ENCODE assay signal across 15 cellular contexts in the genomic region with DNA sequence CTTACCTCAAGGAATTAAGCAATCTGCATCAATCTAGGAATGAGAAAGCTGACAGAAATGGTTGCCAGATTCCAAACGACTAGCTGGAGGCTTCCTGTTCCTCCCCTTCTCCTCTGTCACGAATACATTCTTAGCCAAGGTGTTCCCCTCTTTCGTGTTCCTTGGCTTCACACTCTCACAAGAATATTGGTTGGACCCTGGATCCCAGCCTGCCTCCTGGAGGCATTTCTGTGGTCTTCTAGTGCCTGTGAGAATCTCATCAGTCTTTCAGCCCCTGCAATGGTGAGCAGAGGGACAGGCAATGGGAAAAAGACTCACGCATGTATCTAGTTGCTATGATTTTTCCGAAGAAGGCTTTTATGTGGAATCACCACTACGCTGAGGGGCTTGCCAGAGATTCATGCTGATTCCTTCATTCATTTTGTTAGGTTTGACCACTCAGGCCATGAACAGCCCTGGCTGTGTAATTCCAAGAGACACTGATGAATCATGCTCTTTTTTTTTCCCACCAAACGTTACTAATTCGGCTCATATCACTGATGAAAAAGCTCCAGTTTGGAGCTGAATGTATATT. TPM values are rescaled to one million over a fixed set of nuclear protein-coding genes. Genes with fewer than 3 reads are reported as not detected.
DNase-seq lines count a peak whose midpoint lies in the region; ATAC-seq and TF ChIP-seq lines count a peak whose summit lies in the region.
"Had no signal": no experiment of that assay in that cellular context is flagged by ENCODE, and none has a peak within 500 bp of the region (broad histone marks: within the 10 kb centered on the region; RNA-seq: fewer than 3 reads in every experiment).

No MANE protein-coding gene starts in this region.

- H3K56ac ChIP-seq in IMR-90 (ENCODE audit: extremely low read depth, insufficient read depth, low read length) (no peak overlapping the region), mesendoderm (ENCODE audit: low read length) (peak overlapping the region; percentile 90)

- H2BK5ac ChIP-seq in IMR-90 (ENCODE audit: low read depth, low read length, poor library complexity, severe bottlenecking) (peak overlapping the region; percentile 80), mesendoderm (ENCODE audit: low read length) (peak overlapping the region; percentile 65)

- 0 out of 2 replicates have a peak overlapping the region, but pooled peaks have one; percentile 38 for H3K9ac ChIP-seq in IMR-90 (ENCODE audit: low read depth, low read length)
- peak overlapping the region; percentile 26 for H3K9ac ChIP-seq in mesendoderm (ENCODE audit: low read length)

- H3K14ac ChIP-seq in IMR-90 (replicated peaks; ENCODE audit: low read depth, low read length): peak overlapping the region; percentile 92

- H4K20me1 ChIP-seq in IMR-90 (ENCODE audit: insufficient read depth, low read length): peaks cover 3% of the 10 kb centered on the region; the same call in 1 of the 2 replicates

- in situ Hi-C loops in IMR-90 (cut with MboI; ENCODE audit: low sequenced_read_pairs): no loop called here

- POLR2A ChIA-PET in IMR-90 (lab: Charles Lee; ENCODE audit: unreplicated experiment) (interaction anchor here (0.6 kb wide), 1 partner anchor 139 kb away, joined by 3 read pairs; no protein-coding TSS in a partner anchor), MCF 10A (lab: Yijun Ruan, JAX) (interaction anchor here (0.6 to 11.6 kb wide), 21 partner anchors 8 to 262 kb away, joined by 3 to 132 read pairs (median 5); no protein-coding TSS in a partner anchor)
- POLR2A ChIA-PET in naive thymus-derived CD8-positive, alpha-beta T cell (lab: Charles Lee): no interaction called here

- no peaks in the 10 kb centered on the region for H3K9me3 ChIP-seq in IMR-90 (ENCODE audit: control insufficient read depth, insufficient read depth, low read length)
- H3K9me3 ChIP-seq: esophagus muscularis mucosa had no signal

- DNase-seq in AG20443 (ENCODE audit: low spot score): peak; percentile 32
- DNase-seq in IMR-90: peak; percentile 83
- DNase-seq in MCF 10A (ENCODE audit: unreplicated experiment): peak; percentile 31
- DNase-seq in mesendoderm: peak; percentile 60
- DNase-seq in Right ventricle myocardium superior: no peak
- no peak for DNase-seq in GM10266 (ENCODE audit: extremely low spot score)
- no peak for DNase-seq in naive thymus-derived CD8-positive, alpha-beta T cell
- DNase-seq: activated B cell treated with CpG ODN at 0.5 μM for 24 hours; activated naive CD8-positive, alpha-beta T cell treated with anti-CD3 and anti-CD28 coated beads, Interleukin-2, amount 10 ng/mL, durations not matched to agents 7 days and 5 days; activated T-cell treated with anti-CD3 and anti-CD28 coated beads for 4 hours; MV-4-11; occipital lobe had no signal

- no TSS peak for BruUV-seq in IMR-90 (replicated peaks; lab: Mats Ljungman, UMichigan)
- BruUV-seq in MCF 10A (replicated peaks; lab: Mats Ljungman, UMichigan): no TSS peak

- H2BK15ac ChIP-seq in IMR-90 (ENCODE audit: low read depth, low read length): peak overlapping the region; percentile 90; the same call in 2 of the 3 replicates
- H2BK15ac ChIP-seq in mesendoderm (replicated peaks; ENCODE audit: low read depth): no peak overlapping the region

- peak overlapping the region; percentile 17 to 22; a peak in 2 of 4 replicates for H4K8ac ChIP-seq in IMR-90 (ENCODE audit: low read depth in 2 of 2, low read length in 2 of 2)
- no peak overlapping the region for H4K8ac ChIP-seq in mesendoderm (ENCODE audit: low read depth, low read length)

- H4K5ac ChIP-seq in IMR-90 (ENCODE audit: low read depth, low read length) (peak overlapping the region; percentile 18; the same call in 1 of the 2 replicates), mesendoderm (ENCODE audit: low read length) (no peak overlapping the region)

- dilution Hi-C loops in IMR-90 (cut with HindIII; ENCODE audit: low sequenced_read_pairs, unreplicated experiment): no loop called here

- TF ChIP-seq RAD21 in IMR-90 (IDR thresholded peaks at IDR 0.05; ENCODE audit: low read length): no peak

- intact Hi-C loops in IMR-90 (cut with micrococcal nuclease): loop anchor here (5.0 kb wide), 2 partner anchors 65 to 300 kb away; no protein-coding TSS in a partner anchor
- intact Hi-C loops in MCF 10A (cut with micrococcal nuclease): loop anchor here (5.0 kb wide), 2 partner anchors 85 to 260 kb away; no protein-coding TSS in a partner anchor
- intact Hi-C loops in Right ventricle myocardium superior (cut with DNase I): loop anchor here (10.0 kb wide), 1 partner anchor 157 kb away; no protein-coding TSS in a partner anchor

- H2BK120ac ChIP-seq in IMR-90 (ENCODE audit: low read depth, low read length): peak overlapping the region; percentile 86
- no peak overlapping the region for H2BK120ac ChIP-seq in mesendoderm (ENCODE audit: low read depth, low read length)

- H3K4me2 ChIP-seq in IMR-90 (ENCODE audit: low read depth, low read length) (peak overlapping the region; percentile 42; the same call in 1 of the 2 replicates), mesendoderm (ENCODE audit: low read length) (no peak overlapping the region)

- no peak for TF ChIP-seq POLR2A in IMR-90 (IDR thresholded peaks at IDR 0.05; ENCODE audit: low read depth, low read length)

- peaks cover 5 to 36% of the 10 kb centered on the region in 2 experiments; a peak in 3 of 4 replicates for H3K79me1 ChIP-seq in IMR-90 (ENCODE audit: low read depth in 1 of 2, low read length in 2 of 2)
- peaks cover 2% of the 10 kb centered on the region for H3K79me1 ChIP-seq in mesendoderm (ENCODE audit: low read length)

- H2BK20ac ChIP-seq in IMR-90 (ENCODE audit: low read depth, low read length): peak overlapping the region; percentile 95

- H3K27ac Mint-ChIP-seq in MCF 10A (ENCODE audit: low read depth, unreplicated experiment): peak overlapping the region; percentile 19
- H3K27ac Mint-ChIP-seq in naive thymus-derived CD8-positive, alpha-beta T cell: peak overlapping the region in 1 of 10 donors; percentile 7
- H3K27ac Mint-ChIP-seq: activated B cell treated with CpG ODN at 0.5 μM for 24 hours; activated naive CD8-positive, alpha-beta T cell treated with anti-CD3 and anti-CD28 coated beads, Interleukin-2, amount 10 ng/mL, durations not matched to agents 7 days and 5 days had no signal

- H3K4me3 Mint-ChIP-seq in MCF 10A (ENCODE audit: unreplicated experiment): no peak overlapping the region
- H3K4me3 Mint-ChIP-seq in naive thymus-derived CD8-positive, alpha-beta T cell: peak overlapping the region in 3 of 10 donors; percentile 16 to 41 (median 36)
- H3K4me3 Mint-ChIP-seq: activated B cell treated with CpG ODN at 0.5 μM for 24 hours; activated naive CD8-positive, alpha-beta T cell treated with anti-CD3 and anti-CD28 coated beads, Interleukin-2, amount 10 ng/mL, durations not matched to agents 7 days and 5 days had no signal

- H2AK9ac ChIP-seq in IMR-90 (replicated peaks; ENCODE audit: low read depth, low read length, poor library complexity): peak overlapping the region; percentile 73

- peak overlapping the region; percentile 81 for H4K91ac ChIP-seq in IMR-90 (ENCODE audit: insufficient read depth, low read depth, low read length)

- H3K36me3 ChIP-seq in IMR-90 (ENCODE audit: control insufficient read depth, insufficient read depth, low read length): no peaks in the 10 kb centered on the region
- H3K36me3 ChIP-seq in mesendoderm (ENCODE audit: control insufficient read depth, insufficient read depth, low read length): no peaks in the 10 kb centered on the region
- H3K36me3 ChIP-seq: esophagus muscularis mucosa had no signal

- ATAC-seq in IMR-90 (ENCODE audit: low read depth) (0 out of 2 replicates have a peak, but pooled peaks have one; percentile 2), HG03460 (IDR thresholded peaks at IDR 0.05; ENCODE audit: unreplicated experiment) (no peak), Right ventricle myocardium superior (ENCODE audit: poor library complexity) (no peak)
- ATAC-seq in naive thymus-derived CD8-positive, alpha-beta T cell: no peak

- peaks cover 9% of the 10 kb centered on the region for H3K9me1 ChIP-seq in IMR-90 (ENCODE audit: insufficient read depth, low read length)

- H3K27ac ChIP-seq in IMR-90 (ENCODE audit: insufficient read depth, low read length) (peak overlapping the region; percentile 2; the same call in 1 of the 2 replicates), mesendoderm (ENCODE audit: low read depth, low read length) (no peak overlapping the region)

- no peak for TF ChIP-seq CTCF in IMR-90 (conservative IDR thresholded peaks at IDR 0.05; ENCODE audit: low read depth, low read length)
- no peak for TF ChIP-seq CTCF in MCF 10A (IDR thresholded peaks at IDR 0.05; ENCODE audit: unreplicated experiment)
- TF ChIP-seq CTCF in GM10266 (IDR thresholded peaks at IDR 0.05; ENCODE audit: control insufficient read depth, insufficient read depth, low read depth, missing control alignments): no peak

- H3K4me3 ChIP-seq in IMR-90 (ENCODE audit: insufficient read depth, low read depth, low read length) (no peak overlapping the region), mesendoderm (ENCODE audit: low read length) (no peak overlapping the region)
- H3K4me3 ChIP-seq: coronary artery, esophagus muscularis mucosa had no signal

- H3K4ac ChIP-seq in IMR-90 (ENCODE audit: low read depth, low read length) (peak overlapping the region; percentile 80), mesendoderm (ENCODE audit: low read depth, low read length) (peak overlapping the region; percentile 43)

- peaks cover 23% of the 10 kb centered on the region for H3K79me2 ChIP-seq in mesendoderm (ENCODE audit: control insufficient read depth, insufficient read depth, low read length)

- H3K23ac ChIP-seq in IMR-90 (ENCODE audit: low read depth, low read length) (peak overlapping the region; percentile 83), mesendoderm (ENCODE audit: low read length) (peak overlapping the region; percentile 59)

- 58% methylated on average over 4 of the region's 8 CpGs; no CpG with 5 or more reads in 1 of the 2 experiments for WGBS in IMR-90 (ENCODE audit: extremely low coverage in 2 of 2, insufficient read length in 1 of 2), 2 experiments
- no CpG with 5 or more reads among the region's 8 CpGs for WGBS in mesendoderm (ENCODE audit: extremely low coverage, insufficient coverage, low lambda C conversion rate)

- H2AK5ac ChIP-seq in IMR-90 (ENCODE audit: low read depth, low read length) (peak overlapping the region; percentile 97), mesendoderm (ENCODE audit: low read length) (peak overlapping the region; percentile 79)

- H3K9me3 Mint-ChIP-seq in MCF 10A (ENCODE audit: unreplicated experiment): no peaks in the 10 kb centered on the region
- no peaks in the 10 kb centered on the region for H3K9me3 Mint-ChIP-seq in naive thymus-derived CD8-positive, alpha-beta T cell
- H3K9me3 Mint-ChIP-seq: activated B cell treated with CpG ODN at 0.5 μM for 24 hours; activated naive CD8-positive, alpha-beta T cell treated with anti-CD3 and anti-CD28 coated beads, Interleukin-2, amount 10 ng/mL, durations not matched to agents 7 days and 5 days had no signal

- peak overlapping the region; percentile 46 for H2AFZ ChIP-seq in IMR-90 (replicated peaks; ENCODE audit: low read length, poor library complexity)

- H3K27me3 ChIP-seq in IMR-90 (ENCODE audit: control insufficient read depth, insufficient read depth, low read length) (no peaks in the 10 kb centered on the region), mesendoderm (ENCODE audit: insufficient read depth, low read length, poor library complexity) (no peaks in the 10 kb centered on the region)
- H3K27me3 ChIP-seq: esophagus muscularis mucosa had no signal

- no peaks in the 10 kb centered on the region for H3K36me3 Mint-ChIP-seq in MCF 10A (ENCODE audit: insufficient read depth, unreplicated experiment)
- peaks cover 0 to 3% (median 0%) of the 10 kb centered on the region in 3 donors for H3K36me3 Mint-ChIP-seq in naive thymus-derived CD8-positive, alpha-beta T cell
- H3K36me3 Mint-ChIP-seq: activated naive CD8-positive, alpha-beta T cell treated with anti-CD3 and anti-CD28 coated beads, Interleukin-2, amount 10 ng/mL, durations not matched to agents 7 days and 5 days had no signal

- peak overlapping the region; percentile 35; the same call in 1 of the 2 replicates for H3K18ac ChIP-seq in IMR-90 (ENCODE audit: low read depth, low read length)
- H3K18ac ChIP-seq in mesendoderm (ENCODE audit: low read length): peak overlapping the region; percentile 71

- H3K4me1 Mint-ChIP-seq in MCF 10A (ENCODE audit: insufficient read depth, unreplicated experiment): peaks cover 35% of the 10 kb centered on the region
- peaks cover 6 to 10% (median 8%) of the 10 kb centered on the region in 4 donors for H3K4me1 Mint-ChIP-seq in naive thymus-derived CD8-positive, alpha-beta T cell

- H3K4me1 ChIP-seq in IMR-90 (ENCODE audit: control insufficient read depth, insufficient read depth, low read length): peaks cover 12% of the 10 kb centered on the region
- H3K4me1 ChIP-seq in mesendoderm (ENCODE audit: control insufficient read depth, low read depth, low read length): peaks cover 10% of the 10 kb centered on the region

- CTCF ChIA-PET in IMR-90 (lab: Yijun Ruan, JAX) (interaction anchor here (0.7 kb wide), 1 partner anchor 38 kb away, joined by 3 read pairs; no protein-coding TSS in a partner anchor), MCF 10A (lab: Yijun Ruan, JAX) (interaction anchor here (0.6 to 3.2 kb wide), 19 partner anchors 10 to 393 kb away, joined by 3 to 20 read pairs (median 4); no protein-coding TSS in a partner anchor)

- H3K27me3 Mint-ChIP-seq in MCF 10A (ENCODE audit: insufficient read depth, unreplicated experiment): no peaks in the 10 kb centered on the region
- H3K27me3 Mint-ChIP-seq in naive thymus-derived CD8-positive, alpha-beta T cell: peaks cover 26 to 67% (median 44%) of the 10 kb centered on the region in 5 donors

RNA-seq across cellular contexts. Expression of a gene that starts 1.6 kb away (rescaled TPM):
- 54.7 and 74.4 TPM in 2 replicates for total RNA-seq in IMR-90 (2012; rRNA removed)
- polyA plus RNA-seq in IMR-90 (2012; rRNA removed): 54.9 and 64.3 TPM in 2 replicates
- polyA plus RNA-seq in IMR-90 (2012; cell fraction: cytosol; rRNA removed): 23.4 and 32.0 TPM in 2 replicates
- polyA plus RNA-seq in IMR-90 (2012; cell fraction: nucleus; rRNA removed; ENCODE audit: low replicate concordance): 20.0 and 59.7 TPM in 2 replicates
- 19.8 and 60.2 TPM in 2 replicates for total RNA-seq in MCF 10A (2022)
- polyA plus RNA-seq in mesendoderm (2013, experiment 1 of 2): 45.6 TPM
- polyA plus RNA-seq in mesendoderm (2013, experiment 2 of 2): 41.5 TPM
- 1.3 TPM for total RNA-seq in Right ventricle myocardium superior
- total RNA-seq in naive thymus-derived CD8-positive, alpha-beta T cell: not detected
- not detected for polyA plus RNA-seq in naive thymus-derived CD8-positive, alpha-beta T cell
- total RNA-seq: activated B cell treated with CpG ODN at 0.5 μM for 24 hours; activated naive CD8-positive, alpha-beta T cell treated with anti-CD3 and anti-CD28 coated beads, Interleukin-2, amount 10 ng/mL, durations not matched to agents 7 days and 5 days had no signal

Comparison
In these comparisons a context has a peak if more than half of its experiments do, and no peak if none do; other contexts are left out.
1. DNase-seq: peak in AG20443 (single experiment), IMR-90 (single experiment), MCF 10A (single experiment) and mesendoderm (single experiment); none in Right ventricle myocardium superior (single experiment), GM10266 (single experiment) and naive thymus-derived CD8-positive, alpha-beta T cell (0 of 10).